16 cellular contexts compared by ENCODE assay signal in the genomic region with DNA sequence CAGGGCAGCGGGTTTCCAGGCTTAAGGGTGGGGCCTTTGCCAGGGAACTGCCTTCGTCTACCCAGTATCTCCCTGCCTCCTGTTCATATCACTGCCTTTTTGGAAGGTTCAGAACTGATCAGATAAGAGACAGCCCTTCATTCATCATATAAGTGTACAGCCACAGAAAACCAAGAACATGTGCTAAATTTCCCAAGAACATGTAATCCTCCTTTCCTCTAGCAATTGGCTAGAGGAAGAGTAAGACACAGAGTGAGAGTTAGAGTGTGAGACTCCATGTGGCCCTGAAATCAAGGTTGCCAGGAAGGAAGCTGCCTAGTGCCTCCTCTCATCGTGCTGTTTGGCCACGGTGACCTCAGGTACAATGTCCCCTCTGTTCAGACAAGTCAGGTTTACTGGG.
DNase-seq lines count a peak whose midpoint lies in the region; ATAC-seq, FAIRE-seq and TF ChIP-seq lines count a peak whose summit lies in the region.
"Had no signal": no experiment of that assay in that cellular context is flagged by ENCODE, and none has a peak within 500 bp of the region (broad histone marks: within the 10 kb centered on the region; RNA-seq: fewer than 3 reads in every experiment).

No MANE protein-coding gene starts in this region.

- H3K27ac ChIP-seq in BLaER1 treated with 17β-estradiol and CSF1 and Interleukin-3, amounts not matched to agents 10 nM and 100 nM: peak overlapping the region in 8 of 11 experiments; percentile 38 to 66 (median 48); a peak in 15 of 22 replicates
- H3K27ac ChIP-seq in fibroblast of lung (ENCODE audit: insufficient read depth, low read length): peak overlapping the region; percentile 65
- peak overlapping the region; percentile 27 for H3K27ac ChIP-seq in rectal smooth muscle tissue (ENCODE audit: low read depth, low read length)
- H3K27ac ChIP-seq: testis had no signal

- peak overlapping the region in 3 of 11 experiments; percentile 14 to 40 (median 16); a peak in 3 of 22 replicates for H3K9ac ChIP-seq in BLaER1 treated with 17β-estradiol and CSF1 and Interleukin-3, amounts not matched to agents 10 nM and 100 nM
- H3K9ac ChIP-seq in fibroblast of lung (ENCODE audit: insufficient read depth, low read length) (no peak overlapping the region), rectal smooth muscle tissue (ENCODE audit: low read length) (no peak overlapping the region)

- no peaks in the 10 kb centered on the region for H3K27me3 ChIP-seq in BLaER1 treated with 17β-estradiol and CSF1 and Interleukin-3, amounts not matched to agents 10 nM and 100 nM
- no peaks in the 10 kb centered on the region for H3K27me3 ChIP-seq in fibroblast of lung (ENCODE audit: control insufficient read depth, insufficient read depth, low read length)
- H3K27me3 ChIP-seq in rectal smooth muscle tissue (ENCODE audit: control insufficient read depth, insufficient read depth, low read length): no peaks in the 10 kb centered on the region
- H3K27me3 ChIP-seq: testis had no signal

- no peak overlapping the region for H2AFZ ChIP-seq in fibroblast of lung (ENCODE audit: low read length)

- no peaks in the 10 kb centered on the region for H4K20me1 ChIP-seq in BLaER1 treated with 17β-estradiol and CSF1 and Interleukin-3, amounts not matched to agents 10 nM and 100 nM
- H4K20me1 ChIP-seq in fibroblast of lung (ENCODE audit: control insufficient read depth, extremely low read depth, insufficient read depth, low read length): no peaks in the 10 kb centered on the region

- H3K4me1 ChIP-seq in BLaER1 treated with 17β-estradiol and CSF1 and Interleukin-3, amounts not matched to agents 10 nM and 100 nM: peaks cover 22 to 48% (median 40%) of the 10 kb centered on the region in 10 experiments
- peaks cover 10% of the 10 kb centered on the region for H3K4me1 ChIP-seq in fibroblast of lung (ENCODE audit: control insufficient read depth, extremely low read depth, insufficient read depth, low read length)
- H3K4me1 ChIP-seq in rectal smooth muscle tissue (ENCODE audit: control insufficient read depth, insufficient read depth, low read length): peaks cover 2% of the 10 kb centered on the region
- H3K4me1 ChIP-seq: Caco-2, testis had no signal

- H3K9me3 ChIP-seq in BLaER1 treated with 17β-estradiol and CSF1 and Interleukin-3, amounts not matched to agents 10 nM and 100 nM (replicated peaks in 1 of 11): peaks cover 0 to 8% (median 0%) of the 10 kb centered on the region in 11 experiments; a peak in 5 of 22 replicates
- no peaks in the 10 kb centered on the region for H3K9me3 ChIP-seq in fibroblast of lung (ENCODE audit: control insufficient read depth, insufficient read depth, low read depth, low read length)
- H3K9me3 ChIP-seq: Caco-2, testis had no signal

- DNase-seq in RCC 7860 (ENCODE audit: low spot score) (peak; percentile 13), fibroblast of lung (ENCODE audit: low read depth in 2 of 2) (peak in 1 of 2 donors; percentile 11), NCI-H2107 treated with DMSO at 0.1 percent for 48 hours (lab: John Stamatoyannopoulos, UW; ENCODE audit: unreplicated experiment) (no peak), hepatic stellate cell (ENCODE audit: low spot score) (no peak)
- no peak for DNase-seq in stimulated activated CD8-positive, alpha-beta memory T cell treated with anti-CD3 and anti-CD28 coated beads, Interleukin-4, amount 100 ng/mL, for 48 hours
- DNase-seq: activated CD4-positive, alpha-beta T cell treated with anti-CD3 and anti-CD28 coated beads, Interleukin-2, amount 50 U/mL, for 4 hours; activated naive CD4-positive, alpha-beta T cell; Caco-2; NCI-H1092; NCI-H2029 treated with DMSO at 0.1 percent for 48 hours; NCI-H510A; nephron progenitor cell had no signal

- no peaks in the 10 kb centered on the region for H3K36me3 ChIP-seq in BLaER1 treated with 17β-estradiol and CSF1 and Interleukin-3, amounts not matched to agents 10 nM and 100 nM
- no peaks in the 10 kb centered on the region for H3K36me3 ChIP-seq in fibroblast of lung (ENCODE audit: control insufficient read depth, insufficient read depth, low read length)
- H3K36me3 ChIP-seq in rectal smooth muscle tissue (ENCODE audit: control insufficient read depth, insufficient read depth, low read length): no peaks in the 10 kb centered on the region

- peak overlapping the region; percentile 41 to 83 (median 68) for H3K4me2 ChIP-seq in BLaER1 treated with 17β-estradiol and CSF1 and Interleukin-3, amounts not matched to agents 10 nM and 100 nM
- no peak overlapping the region for H3K4me2 ChIP-seq in fibroblast of lung (ENCODE audit: extremely low read depth, insufficient read depth, low read length)

- H3K79me2 ChIP-seq in fibroblast of lung (ENCODE audit: control insufficient read depth, insufficient read depth, low read length): no peaks in the 10 kb centered on the region

- TF ChIP-seq CTCF in fibroblast of lung (conservative IDR thresholded peaks at IDR 0.05 in 1 of 2, IDR thresholded peaks at IDR 0.05 in 1 of 2; ENCODE audit: low read depth in 1 of 2, low read length in 2 of 2): no peak

- no peak overlapping the region for H3K4me3 ChIP-seq in BLaER1 treated with 17β-estradiol and CSF1 and Interleukin-3, amounts not matched to agents 10 nM and 100 nM
- H3K4me3 ChIP-seq in fibroblast of lung (replicated peaks in 1 of 4; ENCODE audit: control extremely low read depth in 1 of 4, insufficient read depth in 1 of 4, low read depth in 3 of 4, low read length in 4 of 4) (no peak overlapping the region), rectal smooth muscle tissue (ENCODE audit: low read length) (no peak overlapping the region)
- H3K4me3 ChIP-seq: testis had no signal

- ATAC-seq in HG02588 (IDR thresholded peaks at IDR 0.05; ENCODE audit: unreplicated experiment): no peak

- no peak for FAIRE-seq in RCC 7860 (lab: Jason Lieb, UNC)
